ENCODE assay signal across 8 cellular contexts in the genomic region with DNA sequence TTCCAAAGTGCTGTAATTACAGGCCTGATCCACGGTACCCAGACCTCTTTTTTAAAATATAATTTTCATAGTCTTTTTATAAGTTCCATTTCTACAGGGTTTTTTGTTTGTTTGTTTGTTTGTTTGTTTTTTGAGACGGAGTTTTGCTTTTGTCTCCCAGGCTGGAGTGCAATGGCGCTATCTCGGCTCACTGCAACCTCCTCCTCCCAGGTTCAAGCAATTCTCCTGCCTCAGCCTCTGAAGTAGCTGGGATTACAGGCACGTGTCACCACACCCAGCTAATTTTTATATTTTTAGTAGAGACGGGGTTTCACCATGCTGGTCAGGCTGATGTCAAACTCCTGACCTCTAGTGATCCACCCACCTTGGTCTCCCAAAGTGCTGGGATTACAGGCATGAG. TPM values are rescaled to one million over a fixed set of nuclear protein-coding genes. Genes with fewer than 3 reads are reported as not detected.
DNase-seq lines count a peak whose midpoint lies in the region; ATAC-seq and TF ChIP-seq lines count a peak whose summit lies in the region.
"Not testable (repeated sequence)": the region's sequence is repeated elsewhere in the genome, so short reads cannot be mapped to it uniquely, and the experiment has no call there.

No MANE protein-coding gene starts in this region.

- H3K4me3 ChIP-seq in HUES48 (ENCODE audit: low read depth, low read length) (peak overlapping the region; percentile 94; the same call in 1 of the 2 replicates), SK-N-SH (ENCODE audit: low read depth in 2 of 2, low read length in 1 of 2) (peak overlapping the region in 1 of 2 experiments; percentile 99; a peak in 2 of 4 replicates), osteoblast (ENCODE audit: insufficient read depth, low read length) (peak overlapping the region; percentile 100), thoracic aorta (peak overlapping the region; percentile 93)

- CTCF ChIA-PET in CD4-positive, alpha-beta T cell (lab: Charles Lee); SK-N-SH (lab: Yijun Ruan, JAX): not testable (repeated sequence)
- CTCF ChIA-PET in MCF 10A (lab: Yijun Ruan, JAX), result interaction anchor here (1.0 to 1.1 kb wide), 2 partner anchors 10 to 11 kb away, joined by 3 to 4 read pairs; no protein-coding TSS in a partner anchor

- H3K79me2 ChIP-seq in SK-N-SH (ENCODE audit: insufficient read depth), result peaks cover 70% of the 10 kb centered on the region
- peaks cover 69% of the 10 kb centered on the region for H3K79me2 ChIP-seq in osteoblast (ENCODE audit: insufficient read depth, low read length)

- H3K27ac ChIP-seq in CD4-positive, alpha-beta T cell (ENCODE audit: low read depth, low read length); HUES48 (ENCODE audit: low read depth, low read length); SK-N-SH (ENCODE audit: low read depth in 2 of 2, low read length in 1 of 2); thoracic aorta: not testable (repeated sequence)
- peak overlapping the region; percentile 2 for H3K27ac ChIP-seq in osteoblast (ENCODE audit: low read depth, low read length)

- H3K9ac ChIP-seq in HUES48 (ENCODE audit: low read depth, low read length), result not testable (repeated sequence)
- H3K9ac ChIP-seq in SK-N-SH, result peak overlapping the region; percentile 86; the same call in 1 of the 2 replicates

- DNase-seq in CD4-positive, alpha-beta T cell; SK-N-SH; activated T-cell treated with anti-CD3 and anti-CD28 coated beads, Interleukin-2, amount 50 U/mL, for 72 hours; MCF 10A (ENCODE audit: unreplicated experiment); immature natural killer cell; osteoblast (ENCODE audit: insufficient read length, low spot score, missing footprints); thoracic aorta (ENCODE audit: low spot score): not testable (repeated sequence)

- not testable (repeated sequence) for H3K9me3 ChIP-seq in CD4-positive, alpha-beta T cell (ENCODE audit: control insufficient read depth, low read length); HUES48 (ENCODE audit: control insufficient read depth, insufficient read depth, low read length); SK-N-SH; osteoblast (ENCODE audit: low read depth, low read length); thoracic aorta

- H3K4me1 ChIP-seq in HUES48 (ENCODE audit: control insufficient read depth, insufficient read depth, low read length); SK-N-SH (ENCODE audit: control insufficient read depth in 1 of 2, insufficient read depth in 2 of 2, low read depth in 1 of 2, low read length in 1 of 2): not testable (repeated sequence)
- H3K4me1 ChIP-seq in osteoblast (ENCODE audit: insufficient read depth, low read length) (peaks cover 12% of the 10 kb centered on the region), thoracic aorta (ENCODE audit: control insufficient read depth in 1 of 2, low read depth in 2 of 2) (peaks cover 22 to 41% of the 10 kb centered on the region in 2 donors)

- peak overlapping the region; percentile 60 for H3K4me3 Mint-ChIP-seq in CD4-positive, alpha-beta T cell
- peak overlapping the region; percentile 98 for H3K4me3 Mint-ChIP-seq in activated T-cell treated with anti-CD3 and anti-CD28 coated beads, Interleukin-2, amount 50 U/mL, for 72 hours
- peak overlapping the region; percentile 99 for H3K4me3 Mint-ChIP-seq in MCF 10A (ENCODE audit: unreplicated experiment)
- H3K4me3 Mint-ChIP-seq in immature natural killer cell, result peak overlapping the region in 4 of 5 donors; percentile 13 to 97 (median 40)

- H3F3A ChIP-seq in SK-N-SH (replicated peaks; ENCODE audit: insufficient read depth), result peaks cover 15% of the 10 kb centered on the region

- peak overlapping the region; percentile 95 for H3K27ac Mint-ChIP-seq in CD4-positive, alpha-beta T cell
- H3K27ac Mint-ChIP-seq in activated T-cell treated with anti-CD3 and anti-CD28 coated beads, Interleukin-2, amount 50 U/mL, for 72 hours, result peak overlapping the region; percentile 100
- H3K27ac Mint-ChIP-seq in MCF 10A (ENCODE audit: low read depth, unreplicated experiment) (peak overlapping the region; percentile 100), immature natural killer cell (peak overlapping the region in 2 of 6 donors; percentile 28 to 45)

- not testable (repeated sequence) for H3K27me3 ChIP-seq in CD4-positive, alpha-beta T cell (ENCODE audit: control insufficient read depth, insufficient read depth, low read length); HUES48 (ENCODE audit: control insufficient read depth, insufficient read depth, low read length); SK-N-SH (ENCODE audit: insufficient read depth); osteoblast (ENCODE audit: insufficient read depth, low read length); thoracic aorta (replicated peaks; ENCODE audit: insufficient read depth)

- POLR2A ChIA-PET in CD4-positive, alpha-beta T cell (lab: Charles Lee); SK-N-SH (lab: Yijun Ruan, JAX): not testable (repeated sequence)
- POLR2A ChIA-PET in MCF 10A (lab: Yijun Ruan, JAX), result interaction anchor here (0.7 to 1.0 kb wide), 5 partner anchors 18 to 123 kb away, joined by 3 read pairs; partner anchors contain the start of genes CAMLG and SAR1B

- BruUV-seq in MCF 10A (replicated peaks; lab: Mats Ljungman, UMichigan), result not testable (repeated sequence)

- not testable (repeated sequence) for H3K27me3 Mint-ChIP-seq in CD4-positive, alpha-beta T cell; activated T-cell treated with anti-CD3 and anti-CD28 coated beads, Interleukin-2, amount 50 U/mL, for 72 hours (ENCODE audit: low read depth); MCF 10A (ENCODE audit: insufficient read depth, unreplicated experiment)
- peaks cover 8 to 12% (median 12%) of the 10 kb centered on the region in 3 donors for H3K27me3 Mint-ChIP-seq in immature natural killer cell (ENCODE audit: low read depth in 3 of 3)

- TF ChIP-seq RAD21 in SK-N-SH (IDR thresholded peaks at IDR 0.05; ENCODE audit: low read length), result not testable (repeated sequence)

- not testable (repeated sequence) for TF ChIP-seq CTCF in CD4-positive, alpha-beta T cell (IDR thresholded peaks at IDR 0.05); SK-N-SH (IDR thresholded peaks at IDR 0.05); MCF 10A (IDR thresholded peaks at IDR 0.05; ENCODE audit: unreplicated experiment); osteoblast (IDR thresholded peaks at IDR 0.05; ENCODE audit: extremely low read depth, low read depth, low read length); thoracic aorta (IDR thresholded peaks at IDR 0.05)

- not testable (repeated sequence) for TF ChIP-seq EP300 in SK-N-SH (IDR thresholded peaks at IDR 0.05; ENCODE audit: borderline replicate concordance in 1 of 2, low read depth in 1 of 2, low read length in 1 of 2)

- H3K9me3 Mint-ChIP-seq in CD4-positive, alpha-beta T cell; activated T-cell treated with anti-CD3 and anti-CD28 coated beads, Interleukin-2, amount 50 U/mL, for 72 hours; MCF 10A (ENCODE audit: unreplicated experiment); immature natural killer cell: not testable (repeated sequence)

- H3K4me2 ChIP-seq in SK-N-SH (peak overlapping the region; percentile 94), osteoblast (ENCODE audit: insufficient read depth, low read length) (peak overlapping the region; percentile 82)

- peaks cover 23% of the 10 kb centered on the region for H3K36me3 Mint-ChIP-seq in CD4-positive, alpha-beta T cell (ENCODE audit: low read depth)
- H3K36me3 Mint-ChIP-seq in activated T-cell treated with anti-CD3 and anti-CD28 coated beads, Interleukin-2, amount 50 U/mL, for 72 hours (ENCODE audit: insufficient read depth in 2 of 2); immature natural killer cell: not testable (repeated sequence)
- peaks cover 26% of the 10 kb centered on the region for H3K36me3 Mint-ChIP-seq in MCF 10A (ENCODE audit: insufficient read depth, unreplicated experiment)

- ATAC-seq in CD4-positive, alpha-beta T cell (ENCODE audit: poor library complexity); activated T-cell treated with anti-CD3 and anti-CD28 coated beads, Interleukin-2, amount 50 U/mL, for 72 hours (replicated peaks in 1 of 2); thoracic aorta (ENCODE audit: insufficient number of reproducible peaks, low FRiP score, low read depth): not testable (repeated sequence)

- H3K4me1 Mint-ChIP-seq in CD4-positive, alpha-beta T cell (ENCODE audit: low read depth), result peaks cover 32% of the 10 kb centered on the region
- H3K4me1 Mint-ChIP-seq in activated T-cell treated with anti-CD3 and anti-CD28 coated beads, Interleukin-2, amount 50 U/mL, for 72 hours (ENCODE audit: low read depth), result peaks cover 43% of the 10 kb centered on the region
- not testable (repeated sequence) for H3K4me1 Mint-ChIP-seq in MCF 10A (ENCODE audit: insufficient read depth, unreplicated experiment)
- peaks cover 26 to 36% of the 10 kb centered on the region in 2 donors for H3K4me1 Mint-ChIP-seq in immature natural killer cell

- not testable (repeated sequence) for H2AFZ ChIP-seq in SK-N-SH (ENCODE audit: low read depth); osteoblast (ENCODE audit: low read length)

- 89% methylated on average over 6 of the region's 6 CpGs for WGBS in SK-N-SH (ENCODE audit: low lambda C conversion rate)

- H4K20me1 ChIP-seq in SK-N-SH (ENCODE audit: insufficient read depth), result peaks cover 30% of the 10 kb centered on the region
- peaks cover 40% of the 10 kb centered on the region for H4K20me1 ChIP-seq in osteoblast (ENCODE audit: insufficient read depth, low read length)

- not testable (repeated sequence) for H3K9me2 ChIP-seq in SK-N-SH

- H3K36me3 ChIP-seq in HUES48 (ENCODE audit: control insufficient read depth, insufficient read depth, low read length); SK-N-SH (replicated peaks in 1 of 2; ENCODE audit: control insufficient read depth in 1 of 2, insufficient read depth in 2 of 2, low read length in 1 of 2); osteoblast (ENCODE audit: insufficient read depth, low read length); thoracic aorta: not testable (repeated sequence)

- intact Hi-C loops in CD4-positive, alpha-beta T cell (cut with DNase I, micrococcal nuclease); MCF 10A (cut with micrococcal nuclease): not testable (repeated sequence)

RNA-seq across cellular contexts. Expression of gene SEC24A, which starts 2.1 kb away (rescaled TPM):
- 10 to 100 TPM; 11.7 to 12.3 TPM for total RNA-seq in CD4-positive, alpha-beta T cell
- polyA plus RNA-seq in SK-N-SH (2012; rRNA removed), result 7.4 and 9.9 TPM in 2 replicates
- 9.9 and 10.6 TPM in 2 replicates for polyA plus RNA-seq in SK-N-SH (2012; cell fraction: cytosol; rRNA removed)
- polyA plus RNA-seq in SK-N-SH (2012; cell fraction: nucleus; rRNA removed), result 4.6 and 11.0 TPM in 2 replicates
- 10 to 100 TPM; 32.0 to 49.5 TPM for total RNA-seq in activated T-cell treated with anti-CD3 and anti-CD28 coated beads, Interleukin-2, amount 50 U/mL, for 72 hours
- 39.1 and 41.4 TPM in 2 replicates for total RNA-seq in MCF 10A (2022)
- polyA plus RNA-seq in immature natural killer cell, result 1 to 10 TPM; 2.5 to 9.9 (median 3.7) TPM
- 30.0 and 30.6 TPM in 2 replicates for total RNA-seq in osteoblast
- total RNA-seq in thoracic aorta, result 10 to 100 TPM; 28.2 to 32.9 TPM

RNA-seq across cellular contexts. Expression of gene SAR1B, which starts 18.0 kb away (rescaled TPM):
- total RNA-seq in CD4-positive, alpha-beta T cell, result 10 to 100 TPM; 36.2 to 40.1 TPM
- polyA plus RNA-seq in SK-N-SH (2012; rRNA removed) (14.1 and 20.3 TPM in 2 replicates), immature natural killer cell (10 to 100 TPM; 47.6 to 55.8 (median 52.3) TPM)
- 23.3 and 37.3 TPM in 2 replicates for polyA plus RNA-seq in SK-N-SH (2012; cell fraction: cytosol; rRNA removed)
- polyA plus RNA-seq in SK-N-SH (2012; cell fraction: nucleus; rRNA removed), result 5.2 and 11.6 TPM in 2 replicates
- 10 to 100 TPM; 68.7 to 85.0 TPM for total RNA-seq in activated T-cell treated with anti-CD3 and anti-CD28 coated beads, Interleukin-2, amount 50 U/mL, for 72 hours
- total RNA-seq in MCF 10A (2022) (104 and 116 TPM in 2 replicates), osteoblast (46.0 and 46.3 TPM in 2 replicates), thoracic aorta (10 to 100 TPM; 53.7 to 57.4 TPM)

Comparison
In these comparisons a context has a peak if more than half of its experiments do, and no peak if none do; other contexts are left out.
1. H3K4me3 Mint-ChIP-seq: peak in every context shown above with its lines; median percentile 99 in MCF 10A; 98 in activated T-cell treated with anti-CD3 and anti-CD28 coated beads, Interleukin-2, amount 50 U/mL, for 72 hours; 60 in CD4-positive, alpha-beta T cell; 40 in immature natural killer cell.